ENCODE assay signal across 1 cellular context in genomic region chr1:116075577-116075976, GRCh38.
TF ChIP-seq lines count a peak whose summit lies in the region.

No MANE protein-coding gene starts in this region.

TF ChIP-seq in IMR-90, 13 proteins besides CTCF, POLR2A, EP300 and RAD21:
- TF ChIP-seq CHD1 (IDR thresholded peaks at IDR 0.05; ENCODE audit: low read depth, low read length) = no peak
- peak; percentile 59 for TF ChIP-seq MAFK (IDR thresholded peaks at IDR 0.05; ENCODE audit: low read depth, low read length)
